ENCODE assay signal across 1 cellular context in genomic region chr3:156513619-156514018, GRCh38.
TF ChIP-seq lines count a peak whose summit lies in the region.

No MANE protein-coding gene starts in this region.

TF ChIP-seq in SK-N-SH treated with all-trans-retinoic acid at 6 μM for 48 hours, 23 proteins besides CTCF, POLR2A, EP300 and RAD21 (continued from another document):
- TF ChIP-seq POU6F1 (CRISPR knock-in tag; IDR thresholded peaks at IDR 0.05; ENCODE audit: borderline replicate concordance, low read depth) (no peak), ZFP3 (CRISPR knock-in tag; IDR thresholded peaks at IDR 0.05) (no peak), CSRNP3 (CRISPR knock-in tag; IDR thresholded peaks at IDR 0.05) (no peak), ISL1 (CRISPR knock-in tag; IDR thresholded peaks at IDR 0.05) (no peak), ZNF565 (CRISPR knock-in tag; conservative IDR thresholded peaks at IDR 0.05; ENCODE audit: low read depth) (no peak), TOX (CRISPR knock-in tag; IDR thresholded peaks at IDR 0.05; ENCODE audit: borderline replicate concordance) (no peak), GLIS3 (CRISPR knock-in tag; IDR thresholded peaks at IDR 0.05) (no peak), PPARA (CRISPR knock-in tag; IDR thresholded peaks at IDR 0.05; ENCODE audit: borderline replicate concordance) (no peak), SNAI2 (CRISPR knock-in tag; IDR thresholded peaks at IDR 0.05) (no peak), TSHZ2 (CRISPR knock-in tag; IDR thresholded peaks at IDR 0.05) (no peak)
TF ChIP-seq in SK-N-SH treated with all-trans-retinoic acid at 6 μM for 48 hours: peak in this region for 0.
